In genomic region chr7:101122933-101123702, GRCh38 we compare ENCODE assay signal across 1 cellular context.
TF ChIP-seq lines count a peak whose summit lies in the region.

No MANE protein-coding gene starts in this region.

TF ChIP-seq in HepG2, 621 proteins besides CTCF, POLR2A, EP300 and RAD21 (continued from another document and continues in another):
- TF ChIP-seq ZNF318 (CRISPR knock-in tag; IDR thresholded peaks at IDR 0.05) (no peak), SP4 (CRISPR knock-in tag; IDR thresholded peaks at IDR 0.05) (no peak), ZNF614 (CRISPR knock-in tag; IDR thresholded peaks at IDR 0.05; ENCODE audit: borderline replicate concordance) (no peak), CBX2 (IDR thresholded peaks at IDR 0.05; ENCODE audit: low read depth, low read length) (no peak), CBX2 (CRISPR knock-in tag; IDR thresholded peaks at IDR 0.05; ENCODE audit: low read depth) (no peak), EZH2 (conservative IDR thresholded peaks at IDR 0.05; ENCODE audit: low read depth, low read length) (no peak), TEF (CRISPR knock-in tag; IDR thresholded peaks at IDR 0.05) (no peak), RFXANK (CRISPR knock-in tag; IDR thresholded peaks at IDR 0.05) (no peak), ZNF468 (CRISPR knock-in tag; IDR thresholded peaks at IDR 0.05) (no peak), ZNF317 (CRISPR knock-in tag; IDR thresholded peaks at IDR 0.05) (peak; percentile 21; the same call in 1 of the 2 replicates), ZNF484 (CRISPR knock-in tag; IDR thresholded peaks at IDR 0.05; ENCODE audit: borderline replicate concordance, low read depth) (no peak), SALL1 (CRISPR knock-in tag; IDR thresholded peaks at IDR 0.05) (peak; percentile 83), IRF1 (CRISPR knock-in tag; IDR thresholded peaks at IDR 0.05; ENCODE audit: low read depth) (no peak), NFYC (CRISPR knock-in tag; IDR thresholded peaks at IDR 0.05) (no peak), BRF2 (CRISPR knock-in tag; IDR thresholded peaks at IDR 0.05) (no peak), CREB1 (IDR thresholded peaks at IDR 0.05) (no peak), CREB1 (CRISPR knock-in tag; IDR thresholded peaks at IDR 0.05) (no peak), ARID2 (CRISPR knock-in tag; IDR thresholded peaks at IDR 0.05; ENCODE audit: borderline replicate concordance) (no peak), ZNF556 (CRISPR knock-in tag; IDR thresholded peaks at IDR 0.05; ENCODE audit: borderline replicate concordance) (no peak), CBX5 (CRISPR knock-in tag; IDR thresholded peaks at IDR 0.05; ENCODE audit: borderline replicate concordance) (peak; percentile 62; the same call in 1 of the 2 replicates), ZMYM3 (CRISPR knock-in tag; IDR thresholded peaks at IDR 0.05) (no peak; the same call in none of the 2 replicates), SAP130 (CRISPR knock-in tag; IDR thresholded peaks at IDR 0.05; ENCODE audit: low read depth) (peak; percentile 79), ZNF552 (CRISPR knock-in tag; IDR thresholded peaks at IDR 0.05; ENCODE audit: borderline replicate concordance) (no peak), ZNF879 (CRISPR knock-in tag; IDR thresholded peaks at IDR 0.05) (no peak), CCDC6 (CRISPR knock-in tag; IDR thresholded peaks at IDR 0.05) (peak; percentile 48; the same call in 1 of the 2 replicates), ZNF574 (CRISPR knock-in tag; IDR thresholded peaks at IDR 0.05) (peak; percentile 60; the same call in 1 of the 2 replicates), ZNF234 (CRISPR knock-in tag; conservative IDR thresholded peaks at IDR 0.05) (no peak), SMARCC2 (IDR thresholded peaks at IDR 0.05) (no peak), ATAD3A (CRISPR knock-in tag; IDR thresholded peaks at IDR 0.05) (no peak), IRF9 (CRISPR knock-in tag; IDR thresholded peaks at IDR 0.05; ENCODE audit: borderline replicate concordance) (no peak), FOXP1 (IDR thresholded peaks at IDR 0.05) (no peak), FOXP1 (CRISPR knock-in tag; IDR thresholded peaks at IDR 0.05) (peak; percentile 35; the same call in 1 of the 2 replicates), ZNF17 (CRISPR knock-in tag; IDR thresholded peaks at IDR 0.05) (no peak), ZNF33A (CRISPR knock-in tag; IDR thresholded peaks at IDR 0.05; ENCODE audit: borderline replicate concordance) (no peak), ZFP37 (CRISPR knock-in tag; IDR thresholded peaks at IDR 0.05; ENCODE audit: borderline replicate concordance) (no peak), ELF3 (CRISPR knock-in tag; IDR thresholded peaks at IDR 0.05) (0 out of 2 replicates have a peak, but pooled peaks have one; percentile 34), ZNF337 (CRISPR knock-in tag; IDR thresholded peaks at IDR 0.05; ENCODE audit: borderline replicate concordance, low read depth) (no peak), ETV6 (CRISPR knock-in tag; conservative IDR thresholded peaks at IDR 0.05) (no peak), CAMTA2 (CRISPR knock-in tag; IDR thresholded peaks at IDR 0.05; ENCODE audit: borderline replicate concordance) (no peak), MTA1 (CRISPR knock-in tag; IDR thresholded peaks at IDR 0.05; ENCODE audit: borderline replicate concordance) (no peak), ZNF24 (IDR thresholded peaks at IDR 0.05) (no peak)
- TF ChIP-seq, protein P1, sequence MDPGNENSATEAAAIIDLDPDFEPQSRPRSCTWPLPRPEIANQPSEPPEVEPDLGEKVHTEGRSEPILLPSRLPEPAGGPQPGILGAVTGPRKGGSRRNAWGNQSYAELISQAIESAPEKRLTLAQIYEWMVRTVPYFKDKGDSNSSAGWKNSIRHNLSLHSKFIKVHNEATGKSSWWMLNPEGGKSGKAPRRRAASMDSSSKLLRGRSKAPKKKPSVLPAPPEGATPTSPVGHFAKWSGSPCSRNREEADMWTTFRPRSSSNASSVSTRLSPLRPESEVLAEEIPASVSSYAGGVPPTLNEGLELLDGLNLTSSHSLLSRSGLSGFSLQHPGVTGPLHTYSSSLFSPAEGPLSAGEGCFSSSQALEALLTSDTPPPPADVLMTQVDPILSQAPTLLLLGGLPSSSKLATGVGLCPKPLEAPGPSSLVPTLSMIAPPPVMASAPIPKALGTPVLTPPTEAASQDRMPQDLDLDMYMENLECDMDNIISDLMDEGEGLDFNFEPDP (CRISPR knock-in tag; conservative IDR thresholded peaks at IDR 0.05), result no peak
- TF ChIP-seq, protein P2, sequence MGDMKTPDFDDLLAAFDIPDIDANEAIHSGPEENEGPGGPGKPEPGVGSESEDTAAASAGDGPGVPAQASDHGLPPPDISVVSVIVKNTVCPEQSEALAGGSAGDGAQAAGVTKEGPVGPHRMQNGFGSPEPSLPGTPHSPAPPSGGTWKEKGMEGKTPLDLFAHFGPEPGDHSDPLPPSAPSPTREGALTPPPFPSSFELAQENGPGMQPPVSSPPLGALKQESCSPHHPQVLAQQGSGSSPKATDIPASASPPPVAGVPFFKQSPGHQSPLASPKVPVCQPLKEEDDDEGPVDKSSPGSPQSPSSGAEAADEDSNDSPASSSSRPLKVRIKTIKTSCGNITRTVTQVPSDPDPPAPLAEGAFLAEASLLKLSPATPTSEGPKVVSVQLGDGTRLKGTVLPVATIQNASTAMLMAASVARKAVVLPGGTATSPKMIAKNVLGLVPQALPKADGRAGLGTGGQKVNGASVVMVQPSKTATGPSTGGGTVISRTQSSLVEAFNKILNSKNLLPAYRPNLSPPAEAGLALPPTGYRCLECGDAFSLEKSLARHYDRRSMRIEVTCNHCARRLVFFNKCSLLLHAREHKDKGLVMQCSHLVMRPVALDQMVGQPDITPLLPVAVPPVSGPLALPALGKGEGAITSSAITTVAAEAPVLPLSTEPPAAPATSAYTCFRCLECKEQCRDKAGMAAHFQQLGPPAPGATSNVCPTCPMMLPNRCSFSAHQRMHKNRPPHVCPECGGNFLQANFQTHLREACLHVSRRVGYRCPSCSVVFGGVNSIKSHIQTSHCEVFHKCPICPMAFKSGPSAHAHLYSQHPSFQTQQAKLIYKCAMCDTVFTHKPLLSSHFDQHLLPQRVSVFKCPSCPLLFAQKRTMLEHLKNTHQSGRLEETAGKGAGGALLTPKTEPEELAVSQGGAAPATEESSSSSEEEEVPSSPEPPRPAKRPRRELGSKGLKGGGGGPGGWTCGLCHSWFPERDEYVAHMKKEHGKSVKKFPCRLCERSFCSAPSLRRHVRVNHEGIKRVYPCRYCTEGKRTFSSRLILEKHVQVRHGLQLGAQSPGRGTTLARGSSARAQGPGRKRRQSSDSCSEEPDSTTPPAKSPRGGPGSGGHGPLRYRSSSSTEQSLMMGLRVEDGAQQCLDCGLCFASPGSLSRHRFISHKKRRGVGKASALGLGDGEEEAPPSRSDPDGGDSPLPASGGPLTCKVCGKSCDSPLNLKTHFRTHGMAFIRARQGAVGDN (CRISPR knock-in tag; IDR thresholded peaks at IDR 0.05), result no peak; the same call in 1 of the 2 replicates
- TF ChIP-seq, protein P3, sequence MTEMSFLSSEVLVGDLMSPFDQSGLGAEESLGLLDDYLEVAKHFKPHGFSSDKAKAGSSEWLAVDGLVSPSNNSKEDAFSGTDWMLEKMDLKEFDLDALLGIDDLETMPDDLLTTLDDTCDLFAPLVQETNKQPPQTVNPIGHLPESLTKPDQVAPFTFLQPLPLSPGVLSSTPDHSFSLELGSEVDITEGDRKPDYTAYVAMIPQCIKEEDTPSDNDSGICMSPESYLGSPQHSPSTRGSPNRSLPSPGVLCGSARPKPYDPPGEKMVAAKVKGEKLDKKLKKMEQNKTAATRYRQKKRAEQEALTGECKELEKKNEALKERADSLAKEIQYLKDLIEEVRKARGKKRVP (CRISPR knock-in tag; IDR thresholded peaks at IDR 0.05), result peak in 1 of 2 experiments; percentile 76; a peak in 2 of 4 replicates
